Comparison of ENCODE assay signal across 20 cellular contexts in genomic region chr6:145823322-145823944, GRCh38. TPM values are rescaled to one million over a fixed set of nuclear protein-coding genes. Genes with fewer than 3 reads are reported as not detected.
A peak's percentile ranks its signal among the peaks of the same experiment; 100 is the strongest.
DNase-seq lines count a peak whose midpoint lies in the region; ATAC-seq and TF ChIP-seq lines count a peak whose summit lies in the region.
"Had no signal": no experiment of that assay in that cellular context is flagged by ENCODE, and none has a peak within 500 bp of the region (broad histone marks: within the 10 kb centered on the region; RNA-seq: fewer than 3 reads in every experiment).

No MANE protein-coding gene starts in this region.

- BruUV-seq in IMR-90 (replicated peaks; lab: Mats Ljungman, UMichigan): no TSS peak
- no TSS peak for BruUV-seq in PC-3 (replicated peaks; lab: Mats Ljungman, UMichigan)

- H2BK120ac ChIP-seq in IMR-90 (ENCODE audit: low read depth, low read length): no peak overlapping the region

- H3K79me2 ChIP-seq in PC-3 (ENCODE audit: low read length): no peaks in the 10 kb centered on the region

- in situ Hi-C loops in IMR-90 (cut with MboI; ENCODE audit: low sequenced_read_pairs): no loop called here

- H4K5ac ChIP-seq in IMR-90 (ENCODE audit: low read depth, low read length): no peak overlapping the region

- no peak for TF ChIP-seq CTCF in IMR-90 (conservative IDR thresholded peaks at IDR 0.05; ENCODE audit: low read depth, low read length)
- no peak for TF ChIP-seq CTCF in Peyer's patch (IDR thresholded peaks at IDR 0.05)
- no peak for TF ChIP-seq CTCF in PC-3 (conservative IDR thresholded peaks at IDR 0.05; ENCODE audit: low read depth, low read length)

- CTCF ChIA-PET in IMR-90 (lab: Yijun Ruan, JAX): interaction anchor here (0.9 kb wide), 1 partner anchor 9 kb away, joined by 3 read pairs; the partner anchor contains the start of gene FBXO30
- CTCF ChIA-PET in PC-3 (lab: Charles Lee): no interaction called here

- no peak overlapping the region for H4K91ac ChIP-seq in IMR-90 (ENCODE audit: insufficient read depth, low read depth, low read length)

- H4K20me1 ChIP-seq in IMR-90 (ENCODE audit: insufficient read depth, low read length) (no peaks in the 10 kb centered on the region), PC-3 (ENCODE audit: low read length) (no peaks in the 10 kb centered on the region)

- H2AFZ ChIP-seq in IMR-90 (replicated peaks; ENCODE audit: low read length, poor library complexity) (no peak overlapping the region), PC-3 (ENCODE audit: low read length) (no peak overlapping the region)
- H2AFZ ChIP-seq: GM23338 had no signal

- peaks cover 4% of the 10 kb centered on the region for H3K4me1 ChIP-seq in IMR-90 (ENCODE audit: control insufficient read depth, insufficient read depth, low read length)
- no peaks in the 10 kb centered on the region for H3K4me1 ChIP-seq in Peyer's patch
- H3K4me1 ChIP-seq in PC-3 (ENCODE audit: insufficient read depth, low read length): peaks cover 16% of the 10 kb centered on the region
- H3K4me1 ChIP-seq: colonic mucosa, lower lobe of right lung, pancreas, tibial artery had no signal

- no peak overlapping the region for H2BK20ac ChIP-seq in IMR-90 (ENCODE audit: low read depth, low read length)

- no peak overlapping the region for H2BK5ac ChIP-seq in IMR-90 (ENCODE audit: low read depth, low read length, poor library complexity, severe bottlenecking)

- H3K27ac ChIP-seq in IMR-90 (ENCODE audit: insufficient read depth, low read length) (peak overlapping the region; percentile 14; the same call in 1 of the 2 replicates), Peyer's patch (no peak overlapping the region), PC-3 (ENCODE audit: low read length) (no peak overlapping the region)
- H3K27ac ChIP-seq: colonic mucosa, lower lobe of right lung, pancreas, tibial artery had no signal

- H3K9me3 ChIP-seq in IMR-90 (ENCODE audit: control insufficient read depth, insufficient read depth, low read length) (no peaks in the 10 kb centered on the region), Peyer's patch (no peaks in the 10 kb centered on the region), PC-3 (ENCODE audit: low read length) (no peaks in the 10 kb centered on the region)
- H3K9me3 ChIP-seq: colonic mucosa, lower lobe of right lung, pancreas, tibial artery had no signal

- no peak overlapping the region for H3K23ac ChIP-seq in IMR-90 (ENCODE audit: low read depth, low read length)

- no peak overlapping the region for H3K56ac ChIP-seq in IMR-90 (ENCODE audit: extremely low read depth, insufficient read depth, low read length)

- no peak for TF ChIP-seq RAD21 in IMR-90 (IDR thresholded peaks at IDR 0.05; ENCODE audit: low read length)

- no peaks in the 10 kb centered on the region for H3K9me1 ChIP-seq in IMR-90 (ENCODE audit: insufficient read depth, low read length)

- no peak overlapping the region for H2BK15ac ChIP-seq in IMR-90 (ENCODE audit: low read depth, low read length)

- DNase-seq in IMR-90: peak; percentile 45
- DNase-seq in fibroblast of gingiva (ENCODE audit: low read depth): peak; percentile 9
- no peak for DNase-seq in retina
- DNase-seq in Peyer's patch: no peak
- DNase-seq in PC-3: no peak
- no peak for DNase-seq in cerebellar nuclear complex (lab: John Stamatoyannopoulos, UW)
- DNase-seq: activated CD4-positive, alpha-beta T cell treated with anti-CD3 and anti-CD28 coated beads, Interleukin-2, amount 10 ng/mL, durations not matched to agents 7 days and 5 days; colonic mucosa; lower lobe of right lung; MM.1S; naive thymus-derived CD4-positive, alpha-beta T cell; NCI-H2029; NCI-H526 treated with DMSO at 0.1 percent for 48 hours; pancreas; tibial artery had no signal

- ATAC-seq in GM18502 (IDR thresholded peaks at IDR 0.05; ENCODE audit: poor library complexity, unreplicated experiment): peak; percentile 53
- peak; percentile 53 for ATAC-seq in GM19463 (IDR thresholded peaks at IDR 0.05; ENCODE audit: unreplicated experiment)
- peak; percentile 94 for ATAC-seq in IMR-90 (ENCODE audit: low read depth)
- no peak for ATAC-seq in PC-3
- ATAC-seq: GM23338; lower lobe of right lung; naive thymus-derived CD4-positive, alpha-beta T cell; Panc1; pancreas; SK-N-SH treated with all-trans-retinoic acid at 6 μM for 48 hours had no signal

- TF ChIP-seq POLR2A in IMR-90 (IDR thresholded peaks at IDR 0.05; ENCODE audit: low read depth, low read length) (no peak), Peyer's patch (IDR thresholded peaks at IDR 0.05) (no peak)

- H2AK9ac ChIP-seq in IMR-90 (replicated peaks; ENCODE audit: low read depth, low read length, poor library complexity): no peak overlapping the region

- POLR2A ChIA-PET in IMR-90 (lab: Charles Lee; ENCODE audit: unreplicated experiment) (interaction anchor here (1.5 kb wide), 1 partner anchor 8 kb away, joined by 5 read pairs; the partner anchor contains the start of gene FBXO30), PC-3 (lab: Charles Lee; ENCODE audit: unreplicated experiment) (no interaction called here)

- no peak overlapping the region for H3K4me3 ChIP-seq in IMR-90 (ENCODE audit: insufficient read depth, low read depth, low read length)
- no peak overlapping the region for H3K4me3 ChIP-seq in Peyer's patch
- no peak overlapping the region for H3K4me3 ChIP-seq in PC-3 (ENCODE audit: low read length)
- H3K4me3 ChIP-seq: colonic mucosa, GM23338, lower lobe of right lung, pancreas, tibial artery had no signal

- WGBS in IMR-90 (ENCODE audit: extremely low coverage in 2 of 2, insufficient read length in 1 of 2), 2 experiments: no CpG with 5 or more reads among the region's 1 CpG

- no peaks in the 10 kb centered on the region for H3K36me3 ChIP-seq in IMR-90 (ENCODE audit: control insufficient read depth, insufficient read depth, low read length)
- no peaks in the 10 kb centered on the region for H3K36me3 ChIP-seq in Peyer's patch
- no peaks in the 10 kb centered on the region for H3K36me3 ChIP-seq in PC-3 (ENCODE audit: low read depth, low read length)
- H3K36me3 ChIP-seq: colonic mucosa, lower lobe of right lung, pancreas, tibial artery had no signal

- H3F3A ChIP-seq in PC-3 (ENCODE audit: low read length, unreplicated experiment): no peaks in the 10 kb centered on the region

- H3K4ac ChIP-seq in IMR-90 (ENCODE audit: low read depth, low read length): no peak overlapping the region

- no peak overlapping the region for H3K18ac ChIP-seq in IMR-90 (ENCODE audit: low read depth, low read length)

- peak overlapping the region; percentile 48; the same call in 1 of the 2 replicates for H3K4me2 ChIP-seq in IMR-90 (ENCODE audit: low read depth, low read length)
- no peak overlapping the region for H3K4me2 ChIP-seq in PC-3 (ENCODE audit: low read length)
- H3K4me2 ChIP-seq: GM23338 had no signal

- H3K79me1 ChIP-seq in IMR-90 (ENCODE audit: low read depth in 1 of 2, low read length in 2 of 2): no peaks in the 10 kb centered on the region

- H3K27me3 ChIP-seq in IMR-90 (ENCODE audit: control insufficient read depth, insufficient read depth, low read length) (no peaks in the 10 kb centered on the region), Peyer's patch (no peaks in the 10 kb centered on the region), PC-3 (ENCODE audit: low read length) (no peaks in the 10 kb centered on the region)
- H3K27me3 ChIP-seq: colonic mucosa, pancreas, tibial artery had no signal

- intact Hi-C loops in IMR-90 (cut with micrococcal nuclease) (no loop called here), PC-3 (cut with micrococcal nuclease) (no loop called here)

- H4K8ac ChIP-seq in IMR-90 (ENCODE audit: low read depth in 2 of 2, low read length in 2 of 2): no peak overlapping the region

- no peak overlapping the region for H3K14ac ChIP-seq in IMR-90 (replicated peaks; ENCODE audit: low read depth, low read length)

- dilution Hi-C loops in IMR-90 (cut with HindIII; ENCODE audit: low sequenced_read_pairs, unreplicated experiment): no loop called here

- no peak overlapping the region for H2AK5ac ChIP-seq in IMR-90 (ENCODE audit: low read depth, low read length)

- no peak overlapping the region for H3K9ac ChIP-seq in IMR-90 (ENCODE audit: low read depth, low read length)
- no peak overlapping the region for H3K9ac ChIP-seq in PC-3 (ENCODE audit: low read length)

- no peaks in the 10 kb centered on the region for H3K9me2 ChIP-seq in PC-3 (replicated peaks; ENCODE audit: low read length)

TF ChIP-seq in IMR-90, 13 proteins besides CTCF, POLR2A, EP300 and RAD21:
- TF ChIP-seq SMC3 (IDR thresholded peaks at IDR 0.05; ENCODE audit: low read depth, low read length): no peak
- TF ChIP-seq USF2 (IDR thresholded peaks at IDR 0.05; ENCODE audit: low read depth, low read length): no peak
- no peak for TF ChIP-seq FOS (IDR thresholded peaks at IDR 0.05; ENCODE audit: low read depth, low read length)
- TF ChIP-seq ELK1 (IDR thresholded peaks at IDR 0.05; ENCODE audit: borderline replicate concordance, low read depth, low read length): no peak
- no peak for TF ChIP-seq NFE2L2 (IDR thresholded peaks at IDR 0.05; ENCODE audit: low read depth, low read length)

RNA-seq across cellular contexts. Expression of gene FBXO30, which starts 8.8 kb away (rescaled TPM):
- total RNA-seq in IMR-90 (2012; rRNA removed): 9.3 and 15.3 TPM in 2 replicates
- 2.2 and 3.1 TPM in 2 replicates for polyA plus RNA-seq in IMR-90 (2012; rRNA removed)
- polyA plus RNA-seq in IMR-90 (2012; cell fraction: cytosol; rRNA removed): 0.45 and 0.46 TPM in 2 replicates
- 0.45 and 5.0 TPM in 2 replicates for polyA plus RNA-seq in IMR-90 (2012; cell fraction: nucleus; rRNA removed; ENCODE audit: low replicate concordance)
- total RNA-seq in Peyer's patch: 1 to 10 TPM; 4.8 to 7.4 (median 6.9) TPM
- 2.5 and 3.1 TPM in 2 replicates for total RNA-seq in PC-3 (2014; rRNA removed)

Comparison
In these comparisons a context has a peak if more than half of its experiments do, and no peak if none do; other contexts are left out.
1. DNase-seq: peak in IMR-90 (single experiment) and fibroblast of gingiva (single experiment); none in retina (single experiment), Peyer's patch (0 of 3), PC-3 (single experiment) and cerebellar nuclear complex (0 of 2).